In the genomic region with DNA sequence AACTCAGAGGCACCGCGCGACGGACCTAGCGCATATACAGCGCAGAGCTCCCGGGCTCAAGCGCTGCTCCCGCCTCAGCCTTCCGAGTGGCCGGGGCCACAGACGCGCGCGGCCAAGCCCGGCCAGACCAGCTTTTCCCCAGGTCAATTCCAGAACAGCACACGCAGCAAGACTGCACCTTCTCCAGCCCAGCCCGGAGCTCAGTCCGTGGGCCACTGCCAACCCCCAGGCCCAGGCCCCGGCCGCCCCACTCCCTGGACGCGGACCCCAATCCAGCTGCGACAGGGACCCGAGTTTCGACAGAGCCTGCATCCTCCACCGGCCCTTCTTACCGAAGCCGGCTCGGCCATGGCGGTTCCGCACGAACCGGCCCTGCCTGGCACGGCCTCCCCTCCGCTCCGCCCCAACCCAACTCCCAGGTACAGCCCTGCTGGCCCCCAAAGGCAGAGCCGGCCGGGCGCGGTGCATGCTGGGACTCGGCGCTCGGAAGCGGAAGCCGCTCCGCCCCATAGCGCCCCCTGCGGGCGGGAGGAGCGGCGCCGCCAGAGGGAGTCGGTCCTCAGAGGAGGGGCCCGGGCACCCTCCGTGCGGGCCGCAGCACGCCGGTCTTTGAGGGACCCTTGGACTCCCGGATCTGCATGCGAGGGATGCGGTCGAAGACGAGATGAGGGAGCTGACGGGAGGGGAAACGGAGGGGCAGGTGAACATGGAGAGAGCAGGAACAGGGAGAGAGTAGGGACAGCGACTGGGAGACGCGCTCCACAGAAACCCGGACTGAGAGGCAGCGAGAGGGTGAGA, we compare ENCODE assay signal across 8 cellular contexts. TPM values are rescaled to one million over a fixed set of nuclear protein-coding genes. Genes with fewer than 3 reads are reported as not detected.
A peak's percentile ranks its signal among the peaks of the same experiment; 100 is the strongest.
DNase-seq lines count a peak whose midpoint lies in the region; TF ChIP-seq lines count a peak whose summit lies in the region.

A gene with protein sequence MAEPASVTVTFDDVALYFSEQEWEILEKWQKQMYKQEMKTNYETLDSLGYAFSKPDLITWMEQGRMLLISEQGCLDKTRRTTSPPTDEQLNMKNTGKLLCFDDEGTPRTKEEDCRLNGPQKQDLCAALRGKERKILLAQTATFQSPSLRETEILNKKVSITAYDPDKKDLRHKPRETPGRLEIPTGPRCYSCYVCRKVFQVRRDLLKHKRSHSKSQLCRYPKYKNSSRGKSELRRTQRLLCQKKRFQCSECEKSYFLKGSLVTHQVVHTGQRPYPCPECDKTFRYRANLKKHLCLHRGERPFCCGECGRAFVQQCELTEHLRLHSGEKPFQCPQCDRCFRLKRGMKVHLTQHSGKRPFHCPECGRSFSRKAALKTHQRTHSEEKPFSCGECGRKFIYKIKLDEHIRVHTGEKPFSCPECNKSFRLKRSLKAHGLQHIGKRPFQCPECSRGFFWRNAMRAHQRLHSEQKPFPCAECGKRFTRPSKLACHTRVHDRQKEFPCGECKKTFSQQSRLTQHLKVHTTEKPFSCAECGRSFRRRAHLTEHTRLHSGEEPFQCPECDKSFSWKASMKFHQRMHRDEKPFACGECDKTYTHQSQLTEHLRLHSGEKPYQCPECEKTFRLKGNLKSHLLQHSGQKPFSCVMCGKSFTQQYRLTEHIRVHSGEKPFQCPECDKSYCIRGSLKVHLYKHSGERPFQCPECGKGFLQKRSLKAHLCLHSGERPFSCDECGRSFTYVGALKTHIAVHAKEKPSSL (minus strand): TSS at position 461 of the 798 bp plus-strand sequence. CDS start 111 bp downstream, at position 350.

- peak within 1 kb of the TSS; percentile 91 for H3K27ac ChIP-seq in subcutaneous abdominal adipose tissue (ENCODE audit: low read depth, low read length)

- TF ChIP-seq POLR2A in Raji (IDR thresholded peaks at IDR 0.05; ENCODE audit: insufficient read depth, low read depth, low read length) = peak; percentile 94

- H3K4me3 ChIP-seq in H7 (ENCODE audit: insufficient read depth, low read depth, low read length) = peak within 1 kb of the TSS; percentile 98
- peak within 1 kb of the TSS; percentile 71 for H3K4me3 ChIP-seq in fibroblast of villous mesenchyme (ENCODE audit: low read depth, low read length)
- H3K4me3 ChIP-seq in neuron (ENCODE audit: low read length) = peak within 1 kb of the TSS; percentile 86
- H3K4me3 ChIP-seq in subcutaneous abdominal adipose tissue (ENCODE audit: low read depth in 1 of 5, low read length in 5 of 5) = peak within 1 kb of the TSS; percentile 79 to 99 (median 98)

- TF ChIP-seq CTCF in fibroblast of villous mesenchyme (IDR thresholded peaks at IDR 0.05; ENCODE audit: insufficient read depth, low read depth, low read length) = peak; percentile 94

- peak within 1 kb of the TSS; percentile 81 for H2AFZ ChIP-seq in neuron (ENCODE audit: low read depth, low read length)

- no peaks in the 10 kb centered on the region; the same call in none of the 2 replicates for H3K36me3 ChIP-seq in H7 (replicated peaks; ENCODE audit: control insufficient read depth, insufficient read depth, low read length)
- H3K36me3 ChIP-seq in neuron (ENCODE audit: insufficient read depth, low read length) = peaks cover 12% of the 10 kb centered on the region
- peaks cover 0 to 5% (median 3%) of the 10 kb centered on the region in 5 donors for H3K36me3 ChIP-seq in subcutaneous abdominal adipose tissue (ENCODE audit: control insufficient read depth in 5 of 5, insufficient read depth in 5 of 5, low read length in 5 of 5)

- H3K9ac ChIP-seq in subcutaneous abdominal adipose tissue (ENCODE audit: low read length in 5 of 5) = peak within 1 kb of the TSS; percentile 87 to 98 (median 98)

- H3K4me1 ChIP-seq in neuron (ENCODE audit: insufficient read depth, low read length) = peaks cover 13% of the 10 kb centered on the region
- peaks cover 0 to 29% (median 20%) of the 10 kb centered on the region in 5 donors for H3K4me1 ChIP-seq in subcutaneous abdominal adipose tissue (ENCODE audit: control insufficient read depth in 5 of 5, insufficient read depth in 5 of 5, low read length in 5 of 5)

- H3K9me3 ChIP-seq in neuron (ENCODE audit: low read length) (peaks cover 4% of the 10 kb centered on the region), subcutaneous abdominal adipose tissue (ENCODE audit: control insufficient read depth in 5 of 5, low read length in 5 of 5) (peaks cover 0 to 6% (median 4%) of the 10 kb centered on the region in 5 donors)

- H3K27me3 ChIP-seq in H7 (ENCODE audit: control insufficient read depth, insufficient read depth, low read length) (no peaks in the 10 kb centered on the region), neuron (ENCODE audit: insufficient read depth, low read length) (no peaks in the 10 kb centered on the region), subcutaneous abdominal adipose tissue (ENCODE audit: control insufficient read depth in 5 of 5, insufficient read depth in 4 of 5, low read length in 5 of 5) (no peaks in the 10 kb centered on the region)

- in situ Hi-C loops in G401 (cut with HindIII; ENCODE audit: low sequenced_read_pairs) = no loop called here

- peak; percentile 88 for DNase-seq in G401 (ENCODE audit: low spot score)
- peak; percentile 98 for DNase-seq in H7
- DNase-seq in LoVo (ENCODE audit: low spot score) = peak; percentile 98
- peak; percentile 90 for DNase-seq in activated gamma-delta T cell (lab: John Stamatoyannopoulos, UW)
- DNase-seq in fibroblast of villous mesenchyme (ENCODE audit: low read depth) = peak; percentile 91

RNA-seq across cellular contexts. Expression of the gene that starts here (rescaled TPM):
- 3.4 and 4.7 TPM in 2 replicates for total RNA-seq in G401 (2014; rRNA removed; shearing (Covaris generic))
- total RNA-seq in H7 (2014; rRNA removed; shearing (Covaris generic)) = 3.0 and 4.6 TPM in 2 replicates
- total RNA-seq in fibroblast of villous mesenchyme = 2.9 and 3.5 TPM in 2 replicates

Comparison
In these comparisons a context has a peak if more than half of its experiments do, and no peak if none do; other contexts are left out.
1. Peak in every context shown above with its lines: DNase-seq, H3K4me3 ChIP-seq and H3K27ac ChIP-seq.